In the genomic region with DNA sequence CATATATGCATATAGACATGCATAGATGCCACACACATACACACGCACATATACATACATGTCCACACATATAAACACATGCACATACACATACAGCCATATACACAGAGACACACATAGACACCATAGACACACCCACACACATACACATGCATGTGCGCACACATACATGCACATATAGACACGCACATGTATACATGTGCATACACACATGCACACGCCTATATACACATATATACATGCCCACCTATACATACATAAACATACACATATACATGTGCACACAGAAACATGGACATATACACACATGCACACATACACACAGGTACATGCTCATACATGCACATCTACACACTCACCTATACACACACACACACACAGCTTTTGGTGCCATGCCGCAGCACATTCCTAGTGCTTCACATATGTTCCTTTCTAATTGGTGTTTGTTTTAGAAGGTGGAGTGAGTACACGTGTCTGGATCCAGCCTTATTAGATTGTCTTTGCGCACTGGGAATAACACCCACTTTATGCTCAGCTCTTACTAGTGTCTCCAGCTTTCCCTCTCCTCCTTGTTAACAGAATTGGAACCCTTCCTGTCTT, we compare ENCODE assay signal across 13 cellular contexts.
DNase-seq lines count a peak whose midpoint lies in the region; ATAC-seq and TF ChIP-seq lines count a peak whose summit lies in the region.
"Had no signal": no experiment of that assay in that cellular context is flagged by ENCODE, and none has a peak within 500 bp of the region (broad histone marks: within the 10 kb centered on the region; RNA-seq: fewer than 3 reads in every experiment).

No MANE protein-coding gene starts in this region.

- peaks cover 63% of the 10 kb centered on the region for H3K4me1 Mint-ChIP-seq in CD4-positive, alpha-beta T cell (ENCODE audit: low read depth)
- H3K4me1 Mint-ChIP-seq in activated CD4-positive, alpha-beta memory T cell treated with anti-CD3 and anti-CD28 coated beads, Interleukin-2, amount 10 ng/mL, durations not matched to agents 7 days and 5 days = peaks cover 37% of the 10 kb centered on the region

- no peak for ATAC-seq in CD4-positive, alpha-beta T cell (ENCODE audit: poor library complexity)
- ATAC-seq in left colon = peak; percentile 93
- ATAC-seq: A549 had no signal

- H3K9me3 ChIP-seq in CD4-positive, alpha-beta T cell (ENCODE audit: control insufficient read depth, low read length) = no peaks in the 10 kb centered on the region
- H3K9me3 ChIP-seq in tibial artery = no peaks in the 10 kb centered on the region

- CTCF ChIA-PET in CD4-positive, alpha-beta T cell (lab: Charles Lee) = interaction anchor here (1.2 to 1.4 kb wide), 2 partner anchors 21 to 89 kb away, joined by 3 read pairs; no protein-coding TSS in a partner anchor
- CTCF ChIA-PET in activated CD4-positive, alpha-beta memory T cell treated with anti-CD3 and anti-CD28 coated beads, Interleukin-2, amount 10 ng/mL, durations not matched to agents 7 days and 5 days (lab: Charles Lee) = interaction anchor here (1.0 kb wide), 1 partner anchor 156 kb away, joined by 3 read pairs; no protein-coding TSS in a partner anchor

- H3K4me3 ChIP-seq in tibial artery = no peak overlapping the region
- H3K4me3 ChIP-seq: A549, coronary artery, SJCRH30 had no signal

- peaks cover 0 to 4% (median 0%) of the 10 kb centered on the region in 3 donors for H3K36me3 ChIP-seq in tibial artery

- H3K27ac Mint-ChIP-seq in CD4-positive, alpha-beta T cell = peak overlapping the region; percentile 84
- peak overlapping the region; percentile 66 for H3K27ac Mint-ChIP-seq in activated CD4-positive, alpha-beta memory T cell treated with anti-CD3 and anti-CD28 coated beads, Interleukin-2, amount 10 ng/mL, durations not matched to agents 7 days and 5 days

- intact Hi-C loops in CD4-positive, alpha-beta T cell (cut with DNase I, micrococcal nuclease) = no loop called here
- intact Hi-C loops in left colon (cut with DNase I, micrococcal nuclease) (no loop called here), tibial artery (cut with DNase I; ENCODE audit: low total_unique reads) (no loop called here)

- H3K36me3 Mint-ChIP-seq in CD4-positive, alpha-beta T cell (ENCODE audit: low read depth) = peaks cover 6% of the 10 kb centered on the region
- H3K36me3 Mint-ChIP-seq in activated CD4-positive, alpha-beta memory T cell treated with anti-CD3 and anti-CD28 coated beads, Interleukin-2, amount 10 ng/mL, durations not matched to agents 7 days and 5 days (ENCODE audit: low read depth) = peaks cover 59% of the 10 kb centered on the region

- DNase-seq in NCI-H748 (lab: John Stamatoyannopoulos, UW; ENCODE audit: unreplicated experiment) (peak; percentile 16), NCI-H748 treated with DMSO at 0.1 percent for 48 hours (lab: John Stamatoyannopoulos, UW) (no peak), left colon (no peak), iPS-NIHi11 (ENCODE audit: low spot score) (no peak), tibial artery (no peak), middle frontal gyrus (ENCODE audit: extremely low spot score, low spot score) (no peak)
- DNase-seq in CD4-positive, alpha-beta T cell = no peak
- DNase-seq in activated CD4-positive, alpha-beta memory T cell treated with anti-CD3 and anti-CD28 coated beads, Interleukin-2, amount 10 ng/mL, durations not matched to agents 7 days and 5 days = no peak
- DNase-seq: NCI-H1048, NCI-H2171 treated with DMSO at 0.1 percent for 48 hours, SJCRH30 had no signal

- peak overlapping the region; percentile 52 for H3K4me3 Mint-ChIP-seq in CD4-positive, alpha-beta T cell
- peak overlapping the region; percentile 41 for H3K4me3 Mint-ChIP-seq in activated CD4-positive, alpha-beta memory T cell treated with anti-CD3 and anti-CD28 coated beads, Interleukin-2, amount 10 ng/mL, durations not matched to agents 7 days and 5 days

- H3K4me1 ChIP-seq in tibial artery = no peaks in the 10 kb centered on the region
- H3K4me1 ChIP-seq: A549, SJCRH30 had no signal

- no peaks in the 10 kb centered on the region for H3K27me3 ChIP-seq in CD4-positive, alpha-beta T cell (ENCODE audit: control insufficient read depth, insufficient read depth, low read length)
- no peaks in the 10 kb centered on the region for H3K27me3 ChIP-seq in tibial artery
- H3K27me3 ChIP-seq: SJCRH30 had no signal

- peak overlapping the region; percentile 14 for H3K27ac ChIP-seq in CD4-positive, alpha-beta T cell (ENCODE audit: low read depth, low read length)
- H3K27ac ChIP-seq in tibial artery = no peak overlapping the region
- H3K27ac ChIP-seq: A549, coronary artery, SJCRH30 had no signal

- no peaks in the 10 kb centered on the region for H3K27me3 Mint-ChIP-seq in CD4-positive, alpha-beta T cell
- H3K27me3 Mint-ChIP-seq in activated CD4-positive, alpha-beta memory T cell treated with anti-CD3 and anti-CD28 coated beads, Interleukin-2, amount 10 ng/mL, durations not matched to agents 7 days and 5 days = no peaks in the 10 kb centered on the region

- H3K9me3 Mint-ChIP-seq in CD4-positive, alpha-beta T cell = no peaks in the 10 kb centered on the region
- H3K9me3 Mint-ChIP-seq in activated CD4-positive, alpha-beta memory T cell treated with anti-CD3 and anti-CD28 coated beads, Interleukin-2, amount 10 ng/mL, durations not matched to agents 7 days and 5 days = peaks cover 6% of the 10 kb centered on the region

- POLR2A ChIA-PET in CD4-positive, alpha-beta T cell (lab: Charles Lee) = interaction anchor here (0.9 to 1.2 kb wide), 4 partner anchors 12 to 39 kb away, joined by 3 to 4 read pairs (median 3); no protein-coding TSS in a partner anchor
- POLR2A ChIA-PET in activated CD4-positive, alpha-beta memory T cell treated with anti-CD3 and anti-CD28 coated beads, Interleukin-2, amount 10 ng/mL, durations not matched to agents 7 days and 5 days (lab: Charles Lee) = no interaction called here

- no peak for TF ChIP-seq CTCF in CD4-positive, alpha-beta T cell (IDR thresholded peaks at IDR 0.05)
- no peak for TF ChIP-seq CTCF in tibial artery (IDR thresholded peaks at IDR 0.05)
